ENCODE assay signal across 1 cellular context in the genomic region with DNA sequence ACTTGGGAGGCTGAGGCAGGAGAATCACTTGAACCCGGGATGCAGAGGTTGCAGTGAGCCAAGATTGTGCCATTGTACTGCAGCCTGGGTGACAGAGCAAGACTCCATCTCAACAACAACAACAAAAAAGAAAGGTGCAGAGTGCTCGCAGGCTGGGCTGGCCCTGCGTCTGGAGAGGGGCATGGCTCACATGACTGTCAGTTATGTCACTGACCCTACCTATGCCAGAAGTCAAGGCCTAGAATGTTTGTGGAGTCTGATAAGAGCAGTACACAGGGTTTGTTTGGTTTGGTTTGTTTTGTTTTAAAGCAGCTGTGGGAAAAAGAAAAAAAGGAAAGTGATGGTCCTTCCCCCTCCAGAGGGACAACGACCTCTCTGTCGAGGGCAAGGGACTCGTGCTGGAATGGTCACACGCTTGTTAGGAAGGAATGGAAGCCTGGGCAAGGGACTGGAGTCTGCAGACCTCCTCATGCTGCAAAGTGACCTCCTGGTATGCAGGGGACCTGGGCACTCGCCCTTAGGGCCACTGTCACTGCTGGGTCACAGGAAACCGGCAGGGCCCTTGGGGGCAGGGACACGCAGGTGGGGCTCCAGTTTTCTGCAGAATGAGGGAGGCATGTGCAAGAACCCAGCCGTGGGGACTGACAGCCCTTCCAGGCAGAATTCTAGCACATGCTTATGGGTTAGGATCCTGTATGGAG.
A peak's percentile ranks its signal among the peaks of the same experiment; 100 is the strongest.
TF ChIP-seq lines count a peak whose summit lies in the region.

No MANE protein-coding gene starts in this region.

TF ChIP-seq in HepG2, 621 proteins besides CTCF, POLR2A, EP300 and RAD21 (continued from another document and continues in another):
- TF ChIP-seq ZBTB40 (IDR thresholded peaks at IDR 0.05) (no peak), ZBTB40 (CRISPR knock-in tag; IDR thresholded peaks at IDR 0.05) (peak; percentile 86; the same call in 1 of the 2 replicates), CSRNP2 (CRISPR knock-in tag; conservative IDR thresholded peaks at IDR 0.05; ENCODE audit: low read depth) (no peak), ZNF629 (CRISPR knock-in tag; conservative IDR thresholded peaks at IDR 0.05) (peak; percentile 61), NR2C2 (CRISPR knock-in tag; IDR thresholded peaks at IDR 0.05; ENCODE audit: borderline replicate concordance) (peak; percentile 91), ZNF816 (CRISPR knock-in tag; IDR thresholded peaks at IDR 0.05; ENCODE audit: borderline replicate concordance) (peak; percentile 92; the same call in 1 of the 2 replicates), ZNF562 (CRISPR knock-in tag; IDR thresholded peaks at IDR 0.05; ENCODE audit: borderline replicate concordance) (no peak), ZBTB49 (CRISPR knock-in tag; IDR thresholded peaks at IDR 0.05; ENCODE audit: borderline replicate concordance) (no peak), ZNF768 (CRISPR knock-in tag; IDR thresholded peaks at IDR 0.05) (no peak), ZNF784 (CRISPR knock-in tag; IDR thresholded peaks at IDR 0.05; ENCODE audit: borderline replicate concordance) (no peak), PHF21A (CRISPR knock-in tag; IDR thresholded peaks at IDR 0.05) (peak; percentile 98), NFYC (CRISPR knock-in tag; IDR thresholded peaks at IDR 0.05) (no peak; the same call in 1 of the 2 replicates), RARA (CRISPR knock-in tag; IDR thresholded peaks at IDR 0.05) (peak; percentile 100), MATR3 (CRISPR knock-in tag; IDR thresholded peaks at IDR 0.05) (no peak), CBX2 (IDR thresholded peaks at IDR 0.05; ENCODE audit: low read depth, low read length) (no peak), CBX2 (CRISPR knock-in tag; IDR thresholded peaks at IDR 0.05; ENCODE audit: low read depth) (no peak), PRPF4 (IDR thresholded peaks at IDR 0.05; ENCODE audit: low read depth, low read length, poor library complexity, severe bottlenecking) (no peak), ZNF597 (CRISPR knock-in tag; IDR thresholded peaks at IDR 0.05) (no peak), ZFY (CRISPR knock-in tag; IDR thresholded peaks at IDR 0.05) (peak; percentile 58; the same call in 1 of the 2 replicates), ZFP82 (CRISPR knock-in tag; IDR thresholded peaks at IDR 0.05; ENCODE audit: borderline replicate concordance) (no peak), KLF15 (CRISPR knock-in tag; IDR thresholded peaks at IDR 0.05; ENCODE audit: borderline replicate concordance) (peak; percentile 53; the same call in 1 of the 2 replicates), TBX2 (CRISPR knock-in tag; IDR thresholded peaks at IDR 0.05; ENCODE audit: borderline replicate concordance) (peak; percentile 98), DPF2 (CRISPR knock-in tag; IDR thresholded peaks at IDR 0.05; ENCODE audit: borderline replicate concordance, low read depth) (peak; percentile 88), TSC22D2 (CRISPR knock-in tag; IDR thresholded peaks at IDR 0.05; ENCODE audit: borderline replicate concordance) (peak; percentile 94; the same call in 1 of the 2 replicates), AHR (CRISPR knock-in tag; IDR thresholded peaks at IDR 0.05) (peak; percentile 24; the same call in 1 of the 2 replicates), ZBTB42 (CRISPR knock-in tag; IDR thresholded peaks at IDR 0.05) (no peak; the same call in 1 of the 2 replicates), ZNF530 (CRISPR knock-in tag; IDR thresholded peaks at IDR 0.05; ENCODE audit: low read depth) (no peak), ZNF264 (CRISPR knock-in tag; IDR thresholded peaks at IDR 0.05) (peak; percentile 82), TGIF2 (CRISPR knock-in tag; IDR thresholded peaks at IDR 0.05) (peak; percentile 97), ZNF574 (CRISPR knock-in tag; IDR thresholded peaks at IDR 0.05) (peak; percentile 92), ZNF850 (CRISPR knock-in tag; conservative IDR thresholded peaks at IDR 0.05) (0 out of 2 replicates have a peak, but pooled peaks have one; percentile 77), ZSCAN9 (CRISPR knock-in tag; IDR thresholded peaks at IDR 0.05; ENCODE audit: borderline replicate concordance) (peak; percentile 96), ZNF549 (CRISPR knock-in tag; IDR thresholded peaks at IDR 0.05) (no peak), ZFYVE20 (CRISPR knock-in tag; IDR thresholded peaks at IDR 0.05; ENCODE audit: borderline replicate concordance, low read depth) (no peak), ZMYM3 (CRISPR knock-in tag; IDR thresholded peaks at IDR 0.05) (peak; percentile 94), IRF2 (CRISPR knock-in tag; IDR thresholded peaks at IDR 0.05) (peak; percentile 98)
- TF ChIP-seq, protein P1, sequence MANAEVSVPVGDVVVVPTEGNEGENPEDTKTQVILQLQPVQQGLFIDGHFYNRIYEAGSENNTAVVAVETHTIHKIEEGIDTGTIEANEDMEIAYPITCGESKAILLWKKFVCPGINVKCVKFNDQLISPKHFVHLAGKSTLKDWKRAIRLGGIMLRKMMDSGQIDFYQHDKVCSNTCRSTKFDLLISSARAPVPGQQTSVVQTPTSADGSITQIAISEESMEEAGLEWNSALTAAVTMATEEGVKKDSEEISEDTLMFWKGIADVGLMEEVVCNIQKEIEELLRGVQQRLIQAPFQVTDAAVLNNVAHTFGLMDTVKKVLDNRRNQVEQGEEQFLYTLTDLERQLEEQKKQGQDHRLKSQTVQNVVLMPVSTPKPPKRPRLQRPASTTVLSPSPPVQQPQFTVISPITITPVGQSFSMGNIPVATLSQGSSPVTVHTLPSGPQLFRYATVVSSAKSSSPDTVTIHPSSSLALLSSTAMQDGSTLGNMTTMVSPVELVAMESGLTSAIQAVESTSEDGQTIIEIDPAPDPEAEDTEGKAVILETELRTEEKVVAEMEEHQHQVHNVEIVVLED (CRISPR knock-in tag; IDR thresholded peaks at IDR 0.05; ENCODE audit: borderline replicate concordance) = peak; percentile 73; the same call in 1 of the 2 replicates
